In the genomic region with DNA sequence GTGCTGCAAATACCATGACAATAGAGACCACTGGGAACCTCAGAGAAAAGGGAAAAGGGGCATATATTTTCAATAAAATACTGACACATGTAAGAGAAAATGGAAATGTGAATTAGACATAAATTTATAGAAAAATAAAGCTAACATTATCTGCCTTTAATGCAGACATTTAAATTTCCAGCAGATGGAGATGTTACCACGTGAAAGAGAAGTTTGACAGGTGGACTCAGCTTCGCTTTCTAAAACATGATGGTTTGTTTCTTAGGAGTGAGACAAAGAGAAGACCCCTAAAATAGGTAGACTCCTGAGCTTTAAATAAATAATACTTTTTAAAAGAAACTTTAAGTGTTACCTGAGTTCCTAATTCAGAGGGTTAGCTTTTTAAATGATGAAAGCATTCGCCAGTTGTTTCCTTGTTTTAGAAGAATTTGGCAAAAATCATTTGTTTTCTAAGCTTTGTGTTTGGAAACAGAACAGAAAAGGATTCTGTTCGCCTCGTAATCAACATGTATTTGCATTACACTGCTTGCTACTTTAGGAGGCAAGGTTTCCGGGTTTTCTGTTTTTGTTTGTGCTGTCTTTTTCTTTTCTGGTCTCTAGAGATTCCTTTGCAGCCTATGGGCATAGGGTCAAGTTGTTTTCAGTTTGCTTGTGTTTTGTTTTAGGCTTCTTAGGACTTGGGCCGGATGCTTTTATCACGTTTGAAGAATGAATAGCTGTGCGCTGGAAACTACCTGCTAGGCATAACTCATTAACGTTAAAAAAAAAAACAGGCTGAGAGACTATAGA, we compare ENCODE assay signal across 9 cellular contexts.
DNase-seq lines count a peak whose midpoint lies in the region; ATAC-seq and TF ChIP-seq lines count a peak whose summit lies in the region.
"Had no signal": no experiment of that assay in that cellular context is flagged by ENCODE, and none has a peak within 500 bp of the region (broad histone marks: within the 10 kb centered on the region; RNA-seq: fewer than 3 reads in every experiment).

No MANE protein-coding gene starts in this region.

- no peaks in the 10 kb centered on the region for H4K20me1 ChIP-seq in OCI-LY3 (ENCODE audit: insufficient read depth, low read length)

- no peak for TF ChIP-seq POLR2A in esophagus squamous epithelium (IDR thresholded peaks at IDR 0.05)

- no peak overlapping the region for H3K9ac ChIP-seq in OCI-LY3 (ENCODE audit: low read length)

- TF ChIP-seq CTCF in GM12865 (IDR thresholded peaks at IDR 0.05; ENCODE audit: insufficient read depth, low read depth, low read length, missing control alignments) (peak; percentile 15), OCI-LY3 (IDR thresholded peaks at IDR 0.05; ENCODE audit: low read depth, low read length) (peak; percentile 75), esophagus squamous epithelium (IDR thresholded peaks at IDR 0.05) (peak in 4 of 6 experiments; percentile 34 to 72 (median 46)), psoas muscle (IDR thresholded peaks at IDR 0.05) (peak; percentile 64), CD14-positive monocyte (IDR thresholded peaks at IDR 0.05) (no peak)

- no peaks in the 10 kb centered on the region for H3K36me3 ChIP-seq in OCI-LY3 (replicated peaks; ENCODE audit: low read depth, low read length)
- H3K36me3 ChIP-seq in esophagus squamous epithelium: no peaks in the 10 kb centered on the region
- no peaks in the 10 kb centered on the region for H3K36me3 ChIP-seq in psoas muscle (ENCODE audit: insufficient read depth in 1 of 2, low read depth in 1 of 2)
- H3K36me3 ChIP-seq: SJSA1 had no signal

- ATAC-seq in psoas muscle (peak in 2 of 4 donors; percentile 64 to 79), GM19455 (IDR thresholded peaks at IDR 0.05; ENCODE audit: unreplicated experiment) (no peak), HG02571 (IDR thresholded peaks at IDR 0.05; ENCODE audit: unreplicated experiment) (no peak)

- no peak overlapping the region for H3K27ac Mint-ChIP-seq in CD14-positive monocyte

- intact Hi-C loops in esophagus squamous epithelium (cut with DNase I) (no loop called here), psoas muscle (cut with DNase I) (loop anchor here in 1 of 2 donors (1.0 to 5.0 kb wide), 2 partner anchors 53 to 341 kb away; no protein-coding TSS in a partner anchor), CD14-positive monocyte (cut with micrococcal nuclease) (no loop called here)

- no peaks in the 10 kb centered on the region for H3K4me1 Mint-ChIP-seq in CD14-positive monocyte

- H3K27me3 Mint-ChIP-seq in CD14-positive monocyte (ENCODE audit: low read depth in 3 of 3): peaks cover 8 to 37% (median 18%) of the 10 kb centered on the region in 3 donors

- peak overlapping the region; percentile 2; the same call in 1 of the 2 replicates for H3K4me3 ChIP-seq in GM12865 (ENCODE audit: low read depth, low read length)
- H3K4me3 ChIP-seq in OCI-LY3 (ENCODE audit: low read length): no peak overlapping the region
- H3K4me3 ChIP-seq in esophagus squamous epithelium: no peak overlapping the region
- H3K4me3 ChIP-seq in psoas muscle: no peak overlapping the region
- H3K4me3 ChIP-seq: SJSA1 had no signal

- H3K4me2 ChIP-seq in OCI-LY3 (ENCODE audit: low read length): peak overlapping the region; percentile 20; the same call in 1 of the 2 replicates

- H2AFZ ChIP-seq in OCI-LY3 (ENCODE audit: low read depth, low read length): no peak overlapping the region

- H3K27ac ChIP-seq in OCI-LY3 (ENCODE audit: low read length) (no peak overlapping the region), esophagus squamous epithelium (peak overlapping the region in 1 of 4 donors; percentile 13), psoas muscle (no peak overlapping the region)
- H3K27ac ChIP-seq: SJSA1 had no signal

- DNase-seq in GM12865 (ENCODE audit: low read depth): peak; percentile 47
- no peak for DNase-seq in esophagus squamous epithelium (lab: John Stamatoyannopoulos, UW)
- no peak for DNase-seq in psoas muscle
- DNase-seq in T1000 (lab: John Stamatoyannopoulos, UW): no peak
- DNase-seq in CD14-positive monocyte (ENCODE audit: low spot score): no peak

- peaks cover 39% of the 10 kb centered on the region for H3K27me3 ChIP-seq in OCI-LY3 (ENCODE audit: low read depth, low read length)
- H3K27me3 ChIP-seq in esophagus squamous epithelium: no peaks in the 10 kb centered on the region
- H3K27me3 ChIP-seq in psoas muscle (ENCODE audit: insufficient read depth in 3 of 3, low read length in 2 of 3): no peaks in the 10 kb centered on the region
- H3K27me3 ChIP-seq: SJSA1 had no signal

- H3K9me3 ChIP-seq in OCI-LY3 (ENCODE audit: insufficient read depth, low read length) (no peaks in the 10 kb centered on the region), esophagus squamous epithelium (no peaks in the 10 kb centered on the region), psoas muscle (no peaks in the 10 kb centered on the region)
- H3K9me3 ChIP-seq: SJSA1 had no signal

- peaks cover 0 to 4% (median 0%) of the 10 kb centered on the region in 7 donors for H3K9me3 Mint-ChIP-seq in CD14-positive monocyte

- WGBS in esophagus squamous epithelium, 2 donors: 43 to 45% methylated on average over 9 to 10 of the region's 10 CpGs
- WGBS in psoas muscle, 3 donors: 54 to 59% (median 55%) methylated on average over 10 of the region's 10 CpGs

- H3K4me3 Mint-ChIP-seq in CD14-positive monocyte: peak overlapping the region in 1 of 2 donors; percentile 44

- no peaks in the 10 kb centered on the region for H3K79me2 ChIP-seq in OCI-LY3 (ENCODE audit: low read length)

- no peaks in the 10 kb centered on the region for H3K36me3 Mint-ChIP-seq in CD14-positive monocyte

- H3K4me1 ChIP-seq in OCI-LY3 (ENCODE audit: low read length) (peaks cover 3% of the 10 kb centered on the region; the same call in 1 of the 2 replicates), esophagus squamous epithelium (peaks cover 3 to 32% (median 5%) of the 10 kb centered on the region in 3 donors), psoas muscle (peaks cover 19% of the 10 kb centered on the region)
